ENCODE assay signal across 1 cellular context in genomic region chr1:155982106-155982505, GRCh38.
TF ChIP-seq lines count a peak whose summit lies in the region.

No MANE protein-coding gene starts in this region.

TF ChIP-seq in SK-N-SH treated with all-trans-retinoic acid at 6 μM for 48 hours, 23 proteins besides CTCF, POLR2A, EP300 and RAD21 (continued from another document):
- TF ChIP-seq POU6F1 (CRISPR knock-in tag; IDR thresholded peaks at IDR 0.05; ENCODE audit: borderline replicate concordance, low read depth) (no peak), CREB5 (CRISPR knock-in tag; IDR thresholded peaks at IDR 0.05; ENCODE audit: low read depth) (no peak), ISL1 (CRISPR knock-in tag; IDR thresholded peaks at IDR 0.05) (no peak), PPARA (CRISPR knock-in tag; IDR thresholded peaks at IDR 0.05; ENCODE audit: borderline replicate concordance) (no peak), CSRNP3 (CRISPR knock-in tag; IDR thresholded peaks at IDR 0.05) (no peak), PATZ1 (CRISPR knock-in tag; IDR thresholded peaks at IDR 0.05; ENCODE audit: borderline replicate concordance) (no peak)
